Comparison of ENCODE assay signal across 2 cellular contexts in the genomic region with DNA sequence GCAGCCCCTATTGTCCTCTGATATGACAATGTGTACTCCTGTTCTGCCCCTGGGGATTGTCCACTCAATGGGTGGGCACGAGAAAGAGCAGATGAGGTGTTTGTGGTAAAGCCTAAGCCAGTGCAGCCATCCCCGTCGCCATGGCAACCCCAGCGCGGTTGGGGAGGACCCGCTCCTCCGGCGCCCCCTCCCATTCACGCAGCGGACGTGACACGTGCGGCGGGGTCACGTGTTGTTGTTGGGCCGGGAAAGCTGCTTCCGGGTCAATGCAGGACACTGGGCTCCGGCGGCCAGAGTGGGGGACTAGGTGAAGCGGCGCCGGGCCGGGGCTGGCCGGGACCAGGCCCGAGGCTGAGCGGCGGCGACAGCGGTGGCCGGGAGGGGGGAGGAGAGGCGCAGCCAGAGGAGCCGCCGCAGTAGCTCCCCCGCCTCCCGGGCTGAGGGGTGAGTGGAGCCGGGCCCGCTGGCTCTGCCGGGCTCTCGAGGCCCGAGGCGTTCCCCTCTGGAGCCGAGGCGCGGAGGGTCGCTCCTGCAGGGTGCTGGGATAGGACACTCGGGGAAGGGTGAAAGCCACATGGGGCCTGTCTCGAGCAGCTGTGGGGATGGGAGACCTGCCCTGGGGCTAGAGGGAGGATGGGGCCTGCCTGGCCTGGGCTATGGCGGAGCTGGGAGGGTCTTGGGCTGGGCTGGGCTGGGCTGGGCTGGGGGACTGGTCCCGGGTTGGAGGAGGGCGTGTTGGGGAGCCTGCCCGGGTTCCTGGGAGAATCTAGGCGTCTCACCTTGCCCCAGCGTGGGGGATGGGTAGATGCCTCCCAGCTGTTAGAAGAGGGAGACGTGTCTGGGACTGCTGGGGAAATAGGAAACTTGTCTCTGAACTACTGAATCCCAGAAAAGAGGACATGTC.
TF ChIP-seq lines count a peak whose summit lies in the region.

A gene with protein sequence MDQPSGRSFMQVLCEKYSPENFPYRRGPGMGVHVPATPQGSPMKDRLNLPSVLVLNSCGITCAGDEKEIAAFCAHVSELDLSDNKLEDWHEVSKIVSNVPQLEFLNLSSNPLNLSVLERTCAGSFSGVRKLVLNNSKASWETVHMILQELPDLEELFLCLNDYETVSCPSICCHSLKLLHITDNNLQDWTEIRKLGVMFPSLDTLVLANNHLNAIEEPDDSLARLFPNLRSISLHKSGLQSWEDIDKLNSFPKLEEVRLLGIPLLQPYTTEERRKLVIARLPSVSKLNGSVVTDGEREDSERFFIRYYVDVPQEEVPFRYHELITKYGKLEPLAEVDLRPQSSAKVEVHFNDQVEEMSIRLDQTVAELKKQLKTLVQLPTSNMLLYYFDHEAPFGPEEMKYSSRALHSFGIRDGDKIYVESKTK (plus strand): TSS at position 255 of the 904 bp plus-strand sequence. CDS start 21,589 bp downstream, outside the sequence.

TF ChIP-seq in A549, 52 proteins besides CTCF, POLR2A, EP300 and RAD21 (continued from another document):
- TF ChIP-seq, protein P1, sequence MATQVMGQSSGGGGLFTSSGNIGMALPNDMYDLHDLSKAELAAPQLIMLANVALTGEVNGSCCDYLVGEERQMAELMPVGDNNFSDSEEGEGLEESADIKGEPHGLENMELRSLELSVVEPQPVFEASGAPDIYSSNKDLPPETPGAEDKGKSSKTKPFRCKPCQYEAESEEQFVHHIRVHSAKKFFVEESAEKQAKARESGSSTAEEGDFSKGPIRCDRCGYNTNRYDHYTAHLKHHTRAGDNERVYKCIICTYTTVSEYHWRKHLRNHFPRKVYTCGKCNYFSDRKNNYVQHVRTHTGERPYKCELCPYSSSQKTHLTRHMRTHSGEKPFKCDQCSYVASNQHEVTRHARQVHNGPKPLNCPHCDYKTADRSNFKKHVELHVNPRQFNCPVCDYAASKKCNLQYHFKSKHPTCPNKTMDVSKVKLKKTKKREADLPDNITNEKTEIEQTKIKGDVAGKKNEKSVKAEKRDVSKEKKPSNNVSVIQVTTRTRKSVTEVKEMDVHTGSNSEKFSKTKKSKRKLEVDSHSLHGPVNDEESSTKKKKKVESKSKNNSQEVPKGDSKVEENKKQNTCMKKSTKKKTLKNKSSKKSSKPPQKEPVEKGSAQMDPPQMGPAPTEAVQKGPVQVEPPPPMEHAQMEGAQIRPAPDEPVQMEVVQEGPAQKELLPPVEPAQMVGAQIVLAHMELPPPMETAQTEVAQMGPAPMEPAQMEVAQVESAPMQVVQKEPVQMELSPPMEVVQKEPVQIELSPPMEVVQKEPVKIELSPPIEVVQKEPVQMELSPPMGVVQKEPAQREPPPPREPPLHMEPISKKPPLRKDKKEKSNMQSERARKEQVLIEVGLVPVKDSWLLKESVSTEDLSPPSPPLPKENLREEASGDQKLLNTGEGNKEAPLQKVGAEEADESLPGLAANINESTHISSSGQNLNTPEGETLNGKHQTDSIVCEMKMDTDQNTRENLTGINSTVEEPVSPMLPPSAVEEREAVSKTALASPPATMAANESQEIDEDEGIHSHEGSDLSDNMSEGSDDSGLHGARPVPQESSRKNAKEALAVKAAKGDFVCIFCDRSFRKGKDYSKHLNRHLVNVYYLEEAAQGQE (IDR thresholded peaks at IDR 0.05), result no peak
- no peak for TF ChIP-seq FOSL2 (IDR thresholded peaks at IDR 0.05)
- no peak for TF ChIP-seq FOSL2 (CRISPR knock-in tag; IDR thresholded peaks at IDR 0.05)
- 0 out of 2 replicates have a peak, but pooled peaks have one; percentile 33 for TF ChIP-seq MYC (IDR thresholded peaks at IDR 0.05; ENCODE audit: borderline replicate concordance, low read length)
- TF ChIP-seq EHF (CRISPR knock-in tag; IDR thresholded peaks at IDR 0.05), result no peak
- TF ChIP-seq MAZ (IDR thresholded peaks at IDR 0.05; ENCODE audit: borderline replicate concordance, low read depth, low read length), result no peak
- TF ChIP-seq ZFP36 (IDR thresholded peaks at IDR 0.05; ENCODE audit: borderline replicate concordance, partially characterized antibody), result no peak
- TF ChIP-seq RARB (CRISPR knock-in tag; IDR thresholded peaks at IDR 0.05), result no peak
- TF ChIP-seq, protein P2, sequence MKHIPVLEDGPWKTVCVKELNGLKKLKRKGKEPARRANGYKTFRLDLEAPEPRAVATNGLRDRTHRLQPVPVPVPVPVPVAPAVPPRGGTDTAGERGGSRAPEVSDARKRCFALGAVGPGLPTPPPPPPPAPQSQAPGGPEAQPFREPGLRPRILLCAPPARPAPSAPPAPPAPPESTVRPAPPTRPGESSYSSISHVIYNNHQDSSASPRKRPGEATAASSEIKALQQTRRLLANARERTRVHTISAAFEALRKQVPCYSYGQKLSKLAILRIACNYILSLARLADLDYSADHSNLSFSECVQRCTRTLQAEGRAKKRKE (CRISPR knock-in tag; IDR thresholded peaks at IDR 0.05; ENCODE audit: low read depth), result no peak
- TF ChIP-seq KDM1A (IDR thresholded peaks at IDR 0.05; ENCODE audit: low read depth), result no peak
- no peak for TF ChIP-seq NFE2L2 (conservative IDR thresholded peaks at IDR 0.05; ENCODE audit: low read length)
- TF ChIP-seq FOSB (CRISPR knock-in tag; IDR thresholded peaks at IDR 0.05), result no peak
- no peak for TF ChIP-seq EHMT2 (IDR thresholded peaks at IDR 0.05; ENCODE audit: low read depth)
- no peak for TF ChIP-seq HOXB5 (CRISPR knock-in tag; IDR thresholded peaks at IDR 0.05)
- TF ChIP-seq, protein P3, sequence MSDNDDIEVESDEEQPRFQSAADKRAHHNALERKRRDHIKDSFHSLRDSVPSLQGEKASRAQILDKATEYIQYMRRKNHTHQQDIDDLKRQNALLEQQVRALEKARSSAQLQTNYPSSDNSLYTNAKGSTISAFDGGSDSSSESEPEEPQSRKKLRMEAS (IDR thresholded peaks at IDR 0.05), result peak; percentile 93
- TF ChIP-seq HDAC2 (IDR thresholded peaks at IDR 0.05), result no peak
- TF ChIP-seq, protein P4, sequence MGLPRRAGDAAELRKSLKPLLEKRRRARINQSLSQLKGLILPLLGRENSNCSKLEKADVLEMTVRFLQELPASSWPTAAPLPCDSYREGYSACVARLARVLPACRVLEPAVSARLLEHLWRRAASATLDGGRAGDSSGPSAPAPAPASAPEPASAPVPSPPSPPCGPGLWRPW (IDR thresholded peaks at IDR 0.05), result no peak
- TF ChIP-seq ZNF302 (CRISPR knock-in tag; IDR thresholded peaks at IDR 0.05), result no peak
- TF ChIP-seq JUN (IDR thresholded peaks at IDR 0.05), result peak in 1 of 2 experiments; percentile 46; a peak in 1 of 5 replicates

TF ChIP-seq in WTC11, 78 proteins besides CTCF, POLR2A, EP300 and RAD21 (continued from another document and continues in another):
- TF ChIP-seq, protein P5, sequence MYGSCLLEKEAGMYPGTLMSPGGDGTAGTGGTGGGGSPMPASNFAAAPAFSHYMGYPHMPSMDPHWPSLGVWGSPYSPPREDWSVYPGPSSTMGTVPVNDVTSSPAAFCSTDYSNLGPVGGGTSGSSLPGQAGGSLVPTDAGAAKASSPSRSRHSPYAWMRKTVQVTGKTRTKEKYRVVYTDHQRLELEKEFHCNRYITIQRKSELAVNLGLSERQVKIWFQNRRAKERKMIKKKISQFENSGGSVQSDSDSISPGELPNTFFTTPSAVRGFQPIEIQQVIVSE (CRISPR knock-in tag; IDR thresholded peaks at IDR 0.05; ENCODE audit: borderline replicate concordance), result no peak
- TF ChIP-seq ZNF219 (CRISPR knock-in tag; IDR thresholded peaks at IDR 0.05; ENCODE audit: borderline replicate concordance) (no peak), GABPB1 (CRISPR knock-in tag; IDR thresholded peaks at IDR 0.05) (peak; percentile 81), FOXP1 (CRISPR knock-in tag; IDR thresholded peaks at IDR 0.05; ENCODE audit: borderline replicate concordance) (peak; percentile 46; the same call in 1 of the 2 replicates), CREM (CRISPR knock-in tag; IDR thresholded peaks at IDR 0.05) (peak; percentile 72; the same call in 1 of the 2 replicates), SP1 (CRISPR knock-in tag; conservative IDR thresholded peaks at IDR 0.05) (peak; percentile 65), ATF1 (CRISPR knock-in tag; IDR thresholded peaks at IDR 0.05) (no peak), CBFB (CRISPR knock-in tag; IDR thresholded peaks at IDR 0.05; ENCODE audit: low read depth) (peak; percentile 72), NFYB (CRISPR knock-in tag; conservative IDR thresholded peaks at IDR 0.05; ENCODE audit: low read depth) (no peak)
- TF ChIP-seq, protein P6, sequence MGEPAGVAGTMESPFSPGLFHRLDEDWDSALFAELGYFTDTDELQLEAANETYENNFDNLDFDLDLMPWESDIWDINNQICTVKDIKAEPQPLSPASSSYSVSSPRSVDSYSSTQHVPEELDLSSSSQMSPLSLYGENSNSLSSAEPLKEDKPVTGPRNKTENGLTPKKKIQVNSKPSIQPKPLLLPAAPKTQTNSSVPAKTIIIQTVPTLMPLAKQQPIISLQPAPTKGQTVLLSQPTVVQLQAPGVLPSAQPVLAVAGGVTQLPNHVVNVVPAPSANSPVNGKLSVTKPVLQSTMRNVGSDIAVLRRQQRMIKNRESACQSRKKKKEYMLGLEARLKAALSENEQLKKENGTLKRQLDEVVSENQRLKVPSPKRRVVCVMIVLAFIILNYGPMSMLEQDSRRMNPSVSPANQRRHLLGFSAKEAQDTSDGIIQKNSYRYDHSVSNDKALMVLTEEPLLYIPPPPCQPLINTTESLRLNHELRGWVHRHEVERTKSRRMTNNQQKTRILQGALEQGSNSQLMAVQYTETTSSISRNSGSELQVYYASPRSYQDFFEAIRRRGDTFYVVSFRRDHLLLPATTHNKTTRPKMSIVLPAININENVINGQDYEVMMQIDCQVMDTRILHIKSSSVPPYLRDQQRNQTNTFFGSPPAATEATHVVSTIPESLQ (CRISPR knock-in tag; IDR thresholded peaks at IDR 0.05), result no peak
- TF ChIP-seq, protein P7, sequence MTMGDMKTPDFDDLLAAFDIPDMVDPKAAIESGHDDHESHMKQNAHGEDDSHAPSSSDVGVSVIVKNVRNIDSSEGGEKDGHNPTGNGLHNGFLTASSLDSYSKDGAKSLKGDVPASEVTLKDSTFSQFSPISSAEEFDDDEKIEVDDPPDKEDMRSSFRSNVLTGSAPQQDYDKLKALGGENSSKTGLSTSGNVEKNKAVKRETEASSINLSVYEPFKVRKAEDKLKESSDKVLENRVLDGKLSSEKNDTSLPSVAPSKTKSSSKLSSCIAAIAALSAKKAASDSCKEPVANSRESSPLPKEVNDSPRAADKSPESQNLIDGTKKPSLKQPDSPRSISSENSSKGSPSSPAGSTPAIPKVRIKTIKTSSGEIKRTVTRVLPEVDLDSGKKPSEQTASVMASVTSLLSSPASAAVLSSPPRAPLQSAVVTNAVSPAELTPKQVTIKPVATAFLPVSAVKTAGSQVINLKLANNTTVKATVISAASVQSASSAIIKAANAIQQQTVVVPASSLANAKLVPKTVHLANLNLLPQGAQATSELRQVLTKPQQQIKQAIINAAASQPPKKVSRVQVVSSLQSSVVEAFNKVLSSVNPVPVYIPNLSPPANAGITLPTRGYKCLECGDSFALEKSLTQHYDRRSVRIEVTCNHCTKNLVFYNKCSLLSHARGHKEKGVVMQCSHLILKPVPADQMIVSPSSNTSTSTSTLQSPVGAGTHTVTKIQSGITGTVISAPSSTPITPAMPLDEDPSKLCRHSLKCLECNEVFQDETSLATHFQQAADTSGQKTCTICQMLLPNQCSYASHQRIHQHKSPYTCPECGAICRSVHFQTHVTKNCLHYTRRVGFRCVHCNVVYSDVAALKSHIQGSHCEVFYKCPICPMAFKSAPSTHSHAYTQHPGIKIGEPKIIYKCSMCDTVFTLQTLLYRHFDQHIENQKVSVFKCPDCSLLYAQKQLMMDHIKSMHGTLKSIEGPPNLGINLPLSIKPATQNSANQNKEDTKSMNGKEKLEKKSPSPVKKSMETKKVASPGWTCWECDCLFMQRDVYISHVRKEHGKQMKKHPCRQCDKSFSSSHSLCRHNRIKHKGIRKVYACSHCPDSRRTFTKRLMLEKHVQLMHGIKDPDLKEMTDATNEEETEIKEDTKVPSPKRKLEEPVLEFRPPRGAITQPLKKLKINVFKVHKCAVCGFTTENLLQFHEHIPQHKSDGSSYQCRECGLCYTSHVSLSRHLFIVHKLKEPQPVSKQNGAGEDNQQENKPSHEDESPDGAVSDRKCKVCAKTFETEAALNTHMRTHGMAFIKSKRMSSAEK (CRISPR knock-in tag; IDR thresholded peaks at IDR 0.05; ENCODE audit: borderline replicate concordance), result no peak
- TF ChIP-seq, protein P3 (CRISPR knock-in tag; IDR thresholded peaks at IDR 0.05), result peak; percentile 98
- TF ChIP-seq, protein P8, sequence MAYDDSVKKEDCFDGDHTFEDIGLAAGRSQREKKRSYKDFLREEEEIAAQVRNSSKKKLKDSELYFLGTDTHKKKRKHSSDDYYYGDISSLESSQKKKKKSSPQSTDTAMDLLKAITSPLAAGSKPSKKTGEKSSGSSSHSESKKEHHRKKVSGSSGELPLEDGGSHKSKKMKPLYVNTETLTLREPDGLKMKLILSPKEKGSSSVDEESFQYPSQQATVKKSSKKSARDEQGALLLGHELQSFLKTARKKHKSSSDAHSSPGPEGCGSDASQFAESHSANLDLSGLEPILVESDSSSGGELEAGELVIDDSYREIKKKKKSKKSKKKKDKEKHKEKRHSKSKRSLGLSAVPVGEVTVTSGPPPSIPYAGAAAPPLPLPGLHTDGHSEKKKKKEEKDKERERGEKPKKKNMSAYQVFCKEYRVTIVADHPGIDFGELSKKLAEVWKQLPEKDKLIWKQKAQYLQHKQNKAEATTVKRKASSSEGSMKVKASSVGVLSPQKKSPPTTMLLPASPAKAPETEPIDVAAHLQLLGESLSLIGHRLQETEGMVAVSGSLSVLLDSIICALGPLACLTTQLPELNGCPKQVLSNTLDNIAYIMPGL (CRISPR knock-in tag; IDR thresholded peaks at IDR 0.05), result peak; percentile 77; the same call in 1 of the 2 replicates
- TF ChIP-seq, protein P9, sequence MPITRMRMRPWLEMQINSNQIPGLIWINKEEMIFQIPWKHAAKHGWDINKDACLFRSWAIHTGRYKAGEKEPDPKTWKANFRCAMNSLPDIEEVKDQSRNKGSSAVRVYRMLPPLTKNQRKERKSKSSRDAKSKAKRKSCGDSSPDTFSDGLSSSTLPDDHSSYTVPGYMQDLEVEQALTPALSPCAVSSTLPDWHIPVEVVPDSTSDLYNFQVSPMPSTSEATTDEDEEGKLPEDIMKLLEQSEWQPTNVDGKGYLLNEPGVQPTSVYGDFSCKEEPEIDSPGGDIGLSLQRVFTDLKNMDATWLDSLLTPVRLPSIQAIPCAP (CRISPR knock-in tag; IDR thresholded peaks at IDR 0.05), result no peak
- TF ChIP-seq, protein P10, sequence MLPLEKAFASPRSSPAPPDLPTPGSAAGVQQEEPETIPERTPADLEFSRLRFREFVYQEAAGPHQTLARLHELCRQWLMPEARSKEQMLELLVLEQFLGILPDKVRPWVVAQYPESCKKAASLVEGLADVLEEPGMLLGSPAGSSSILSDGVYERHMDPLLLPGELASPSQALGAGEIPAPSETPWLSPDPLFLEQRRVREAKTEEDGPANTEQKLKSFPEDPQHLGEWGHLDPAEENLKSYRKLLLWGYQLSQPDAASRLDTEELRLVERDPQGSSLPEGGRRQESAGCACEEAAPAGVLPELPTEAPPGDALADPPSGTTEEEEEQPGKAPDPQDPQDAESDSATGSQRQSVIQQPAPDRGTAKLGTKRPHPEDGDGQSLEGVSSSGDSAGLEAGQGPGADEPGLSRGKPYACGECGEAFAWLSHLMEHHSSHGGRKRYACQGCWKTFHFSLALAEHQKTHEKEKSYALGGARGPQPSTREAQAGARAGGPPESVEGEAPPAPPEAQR (CRISPR knock-in tag; IDR thresholded peaks at IDR 0.05), result no peak
- TF ChIP-seq, protein P11, sequence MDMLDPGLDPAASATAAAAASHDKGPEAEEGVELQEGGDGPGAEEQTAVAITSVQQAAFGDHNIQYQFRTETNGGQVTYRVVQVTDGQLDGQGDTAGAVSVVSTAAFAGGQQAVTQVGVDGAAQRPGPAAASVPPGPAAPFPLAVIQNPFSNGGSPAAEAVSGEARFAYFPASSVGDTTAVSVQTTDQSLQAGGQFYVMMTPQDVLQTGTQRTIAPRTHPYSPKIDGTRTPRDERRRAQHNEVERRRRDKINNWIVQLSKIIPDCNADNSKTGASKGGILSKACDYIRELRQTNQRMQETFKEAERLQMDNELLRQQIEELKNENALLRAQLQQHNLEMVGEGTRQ (CRISPR knock-in tag; IDR thresholded peaks at IDR 0.05), result peak; percentile 99
